ENCODE assay signal across 9 cellular contexts in genomic region chr4:72974694-72975487, GRCh38.
A peak's percentile ranks its signal among the peaks of the same experiment; 100 is the strongest.
DNase-seq lines count a peak whose midpoint lies in the region; ATAC-seq and TF ChIP-seq lines count a peak whose summit lies in the region.
"Had no signal": no experiment of that assay in that cellular context is flagged by ENCODE, and none has a peak within 500 bp of the region (broad histone marks: within the 10 kb centered on the region; RNA-seq: fewer than 3 reads in every experiment).

No MANE protein-coding gene starts in this region.

- H3K79me2 ChIP-seq in SK-N-SH (ENCODE audit: insufficient read depth) = no peaks in the 10 kb centered on the region

- no peak overlapping the region; the same call in 1 of the 2 replicates for H3K9ac ChIP-seq in SK-N-SH

- TF ChIP-seq RAD21 in SK-N-SH (IDR thresholded peaks at IDR 0.05; ENCODE audit: low read length) = no peak

- peaks cover 0 to 4% of the 10 kb centered on the region in 2 donors for H3K27me3 Mint-ChIP-seq in natural killer cell (ENCODE audit: low read depth in 2 of 2)

- H3K27me3 ChIP-seq in AG04450 (ENCODE audit: control insufficient read depth, insufficient read depth, low read length) (no peaks in the 10 kb centered on the region), SK-N-SH (ENCODE audit: insufficient read depth) (no peaks in the 10 kb centered on the region)

- H3K9me3 ChIP-seq in AG04450 (ENCODE audit: control insufficient read depth, insufficient read depth, low read length) (no peaks in the 10 kb centered on the region), SK-N-SH (no peaks in the 10 kb centered on the region)

- POLR2A ChIA-PET in AG04450 (lab: Yijun Ruan, JAX) = interaction anchor here (0.6 kb wide), 1 partner anchor 17 kb away, joined by 7 read pairs; no protein-coding TSS in a partner anchor
- POLR2A ChIA-PET in SK-N-SH (lab: Yijun Ruan, JAX) = no interaction called here

- peaks cover 0 to 36% of the 10 kb centered on the region in 2 experiments; a peak in 3 of 4 replicates for H3K4me1 ChIP-seq in SK-N-SH (ENCODE audit: control insufficient read depth in 1 of 2, insufficient read depth in 2 of 2, low read depth in 1 of 2, low read length in 1 of 2)

- H3K36me3 ChIP-seq in SK-N-SH (replicated peaks in 1 of 2; ENCODE audit: control insufficient read depth in 1 of 2, insufficient read depth in 2 of 2, low read length in 1 of 2) = no peaks in the 10 kb centered on the region

- WGBS in SK-N-SH (ENCODE audit: low lambda C conversion rate) = 38% methylated on average over 8 of the region's 8 CpGs

- H3K27ac ChIP-seq in AG04450 (ENCODE audit: low read depth, low read length) (peak overlapping the region; percentile 40), SK-N-SH (ENCODE audit: low read depth in 2 of 2, low read length in 1 of 2) (peak overlapping the region; percentile 60 to 76; a peak in 3 of 4 replicates)

- DNase-seq in AG04450 (ENCODE audit: low read depth, low spot score) = peak; percentile 32
- DNase-seq in M059J (ENCODE audit: low read depth) = peak; percentile 52
- no peak for DNase-seq in SK-N-SH
- DNase-seq in iris pigment epithelial cell (ENCODE audit: low read depth) = peak; percentile 78
- no peak for DNase-seq in natural killer cell
- no peak for DNase-seq in NCI-H1930 (lab: John Stamatoyannopoulos, UW)
- no peak for DNase-seq in epidermal melanocyte (ENCODE audit: insufficient read length, low spot score)
- DNase-seq: activated CD8-positive, alpha-beta memory T cell treated with anti-CD3 and anti-CD28 coated beads, Interleukin-2, amount 50 U/mL, for 4 hours had no signal

- H3K4me3 ChIP-seq in AG04450 (ENCODE audit: low read depth, low read length) (no peak overlapping the region), SK-N-SH (ENCODE audit: low read depth in 2 of 2, low read length in 1 of 2) (no peak overlapping the region)

- no peak for TF ChIP-seq CTCF in AG04450 (IDR thresholded peaks at IDR 0.05; ENCODE audit: low read depth, low read length)
- TF ChIP-seq CTCF in SK-N-SH (IDR thresholded peaks at IDR 0.05) = no peak
- TF ChIP-seq CTCF in natural killer cell (IDR thresholded peaks at IDR 0.05) = no peak

- H3K36me3 Mint-ChIP-seq in natural killer cell = no peaks in the 10 kb centered on the region

- ATAC-seq in natural killer cell (no peak), GM21825 (IDR thresholded peaks at IDR 0.05; ENCODE audit: unreplicated experiment) (no peak)

- H3F3A ChIP-seq in SK-N-SH (replicated peaks; ENCODE audit: insufficient read depth) = peaks cover 45% of the 10 kb centered on the region

- TF ChIP-seq EP300 in SK-N-SH (IDR thresholded peaks at IDR 0.05; ENCODE audit: borderline replicate concordance in 1 of 2, low read depth in 1 of 2, low read length in 1 of 2) = no peak

- intact Hi-C loops in natural killer cell (cut with micrococcal nuclease) = no loop called here

- H3K4me3 Mint-ChIP-seq in natural killer cell = no peak overlapping the region

- no peaks in the 10 kb centered on the region for H3K4me1 Mint-ChIP-seq in natural killer cell

- H4K20me1 ChIP-seq in SK-N-SH (ENCODE audit: insufficient read depth) = no peaks in the 10 kb centered on the region

- H2AFZ ChIP-seq in SK-N-SH (ENCODE audit: low read depth) = peak overlapping the region; percentile 58

- peak overlapping the region; percentile 50; the same call in 1 of the 2 replicates for H3K4me2 ChIP-seq in SK-N-SH

- CTCF ChIA-PET in AG04450 (lab: Charles Lee) (interaction anchor here (0.5 kb wide), 1 partner anchor 271 kb away, joined by 3 read pairs; no protein-coding TSS in a partner anchor), SK-N-SH (lab: Yijun Ruan, JAX) (interaction anchor here (0.6 kb wide), 1 partner anchor 451 kb away, joined by 5 read pairs; no protein-coding TSS in a partner anchor)

- no peaks in the 10 kb centered on the region for H3K9me2 ChIP-seq in SK-N-SH

- no peak overlapping the region for H3K27ac Mint-ChIP-seq in natural killer cell

- peaks cover 0 to 4% of the 10 kb centered on the region in 2 donors for H3K9me3 Mint-ChIP-seq in natural killer cell

TF ChIP-seq in SK-N-SH, 30 proteins besides CTCF, POLR2A, EP300 and RAD21:
- TF ChIP-seq RCOR1 (IDR thresholded peaks at IDR 0.05; ENCODE audit: low read length) (no peak), FOSL2 (IDR thresholded peaks at IDR 0.05; ENCODE audit: borderline replicate concordance, low read depth) (peak; percentile 49; the same call in 1 of the 2 replicates), CHD2 (IDR thresholded peaks at IDR 0.05; ENCODE audit: low read length, partially characterized antibody) (no peak), YY1 (IDR thresholded peaks at IDR 0.05; ENCODE audit: low read depth) (no peak), ELF1 (IDR thresholded peaks at IDR 0.05) (no peak), TCF12 (IDR thresholded peaks at IDR 0.05) (peak; percentile 33; the same call in 1 of the 2 replicates), RXRA (IDR thresholded peaks at IDR 0.05; ENCODE audit: borderline replicate concordance, low read depth) (peak; percentile 49; the same call in 1 of the 2 replicates), POLR2AphosphoS5 (IDR thresholded peaks at IDR 0.05; ENCODE audit: low read depth, low read length) (no peak), EZH2phosphoT487 (IDR thresholded peaks at IDR 0.05; ENCODE audit: borderline replicate concordance, low read depth) (no peak), SIN3A (IDR thresholded peaks at IDR 0.05; ENCODE audit: borderline replicate concordance, low read depth, low read length) (no peak), MXI1 (IDR thresholded peaks at IDR 0.05; ENCODE audit: low read depth, low read length) (no peak)
- TF ChIP-seq, protein P1, sequence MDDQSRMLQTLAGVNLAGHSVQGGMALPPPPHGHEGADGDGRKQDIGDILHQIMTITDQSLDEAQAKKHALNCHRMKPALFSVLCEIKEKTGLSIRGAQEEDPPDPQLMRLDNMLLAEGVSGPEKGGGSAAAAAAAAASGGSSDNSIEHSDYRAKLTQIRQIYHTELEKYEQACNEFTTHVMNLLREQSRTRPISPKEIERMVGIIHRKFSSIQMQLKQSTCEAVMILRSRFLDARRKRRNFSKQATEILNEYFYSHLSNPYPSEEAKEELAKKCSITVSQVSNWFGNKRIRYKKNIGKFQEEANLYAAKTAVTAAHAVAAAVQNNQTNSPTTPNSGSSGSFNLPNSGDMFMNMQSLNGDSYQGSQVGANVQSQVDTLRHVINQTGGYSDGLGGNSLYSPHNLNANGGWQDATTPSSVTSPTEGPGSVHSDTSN (IDR thresholded peaks at IDR 0.05) = peak; percentile 32; the same call in 1 of the 2 replicates
TF ChIP-seq in SK-N-SH: peak in this region for 4.

Comparison
In these comparisons a context has a peak if more than half of its experiments do, and no peak if none do; other contexts are left out.
1. DNase-seq: peak in AG04450 (single experiment), M059J (single experiment) and iris pigment epithelial cell (single experiment); none in SK-N-SH (single experiment), natural killer cell (single experiment), NCI-H1930 (0 of 2) and epidermal melanocyte (single experiment).